15 cellular contexts compared by ENCODE assay signal in genomic region chr2:10424916-10425505, GRCh38. TPM values are rescaled to one million over a fixed set of nuclear protein-coding genes. Genes with fewer than 3 reads are reported as not detected.
DNase-seq lines count a peak whose midpoint lies in the region; ATAC-seq and TF ChIP-seq lines count a peak whose summit lies in the region.
"Had no signal": no experiment of that assay in that cellular context is flagged by ENCODE, and none has a peak within 500 bp of the region (broad histone marks: within the 10 kb centered on the region; RNA-seq: fewer than 3 reads in every experiment).

No MANE protein-coding gene starts in this region.

- H3K27me3 Mint-ChIP-seq in osteocyte (ENCODE audit: unreplicated experiment) = no peaks in the 10 kb centered on the region
- H3K27me3 Mint-ChIP-seq: B cell had no signal

- no peak overlapping the region for H3K4me3 Mint-ChIP-seq in osteocyte (ENCODE audit: unreplicated experiment)
- H3K4me3 Mint-ChIP-seq: B cell; CD8-positive, alpha-beta memory T cell had no signal

- peak overlapping the region; percentile 31; the same call in 1 of the 2 replicates for H3K9ac ChIP-seq in BLaER1

- POLR2A ChIA-PET in Panc1 (lab: Charles Lee) = no interaction called here

- 0 out of 2 replicates have a peak overlapping the region, but pooled peaks have one; percentile 24 for H3K4me3 ChIP-seq in BLaER1
- H3K4me3 ChIP-seq in Panc1 (ENCODE audit: low read depth in 2 of 2, low read length in 2 of 2) = no peak overlapping the region
- H3K4me3 ChIP-seq in transverse colon = no peak overlapping the region
- H3K4me3 ChIP-seq: HAP-1 had no signal

- H3K9me3 Mint-ChIP-seq in osteocyte (ENCODE audit: unreplicated experiment) = no peaks in the 10 kb centered on the region
- H3K9me3 Mint-ChIP-seq: CD8-positive, alpha-beta memory T cell had no signal

- H3K4me2 ChIP-seq in BLaER1 = peak overlapping the region; percentile 95

- in situ Hi-C loops in Panc1 (cut with HindIII; ENCODE audit: low pct_unique_long_range_greater_than_20kb, low sequenced_read_pairs) (loop anchor here (25.0 kb wide), 1 partner anchor 313 kb away; the partner anchor contains the start of gene RRM2), transverse colon (cut with MboI; ENCODE audit: low pct_ligation_motif_present in 1 of 4, low pct_unique_long_range_greater_than_20kb in 1 of 4, low sequenced_read_pairs in 3 of 4) (loop anchor here in 3 of 4 donors (10.0 to 25.0 kb wide), 4 partner anchors 138 to 588 kb away; partner anchors contain the start of gene TAF1B (in 1 of the 3))

- intact Hi-C loops in Panc1 (cut with micrococcal nuclease; ENCODE audit: unreplicated experiment) (no loop called here), transverse colon (cut with DNase I; ENCODE audit: low total_unique reads) (no loop called here)

- H3K4me1 Mint-ChIP-seq in osteocyte (ENCODE audit: unreplicated experiment) = peaks cover 18% of the 10 kb centered on the region
- H3K4me1 Mint-ChIP-seq: B cell; CD8-positive, alpha-beta memory T cell had no signal

- ATAC-seq in Panc1 = no peak; the same call in 1 of the 2 replicates
- ATAC-seq in left lobe of liver = peak; percentile 11
- ATAC-seq in GM19463 (IDR thresholded peaks at IDR 0.05; ENCODE audit: unreplicated experiment) = no peak
- no peak for ATAC-seq in HG02852 (IDR thresholded peaks at IDR 0.05; ENCODE audit: unreplicated experiment)

- BruUV-seq in Panc1 (replicated peaks; lab: Mats Ljungman, UMichigan) = no TSS peak

- DNase-seq in Panc1 (ENCODE audit: low read depth, low spot score) = no peak
- no peak for DNase-seq in left lobe of liver (ENCODE audit: low spot score)
- DNase-seq in osteocyte (ENCODE audit: extremely low spot score, unreplicated experiment) = no peak
- DNase-seq in transverse colon = no peak
- DNase-seq in ureter (ENCODE audit: low spot score) = no peak
- DNase-seq: ACHN; Caco-2; CD8-positive, alpha-beta memory T cell; DND-41; GDM1 had no signal

- 94% methylated on average over 8 of the region's 8 CpGs; no CpG with 5 or more reads in 1 of the 2 donors for WGBS in transverse colon (ENCODE audit: low coverage in 1 of 2), 2 donors

- peaks cover 41% of the 10 kb centered on the region for H4K20me1 ChIP-seq in BLaER1

- TF ChIP-seq EP300 in transverse colon (IDR thresholded peaks at IDR 0.05; ENCODE audit: low read depth) = no peak

- TF ChIP-seq POLR2A in transverse colon (IDR thresholded peaks at IDR 0.05) = no peak

- CTCF ChIA-PET in Panc1 (lab: Charles Lee) = no interaction called here

- 0 out of 2 replicates have a peak, but pooled peaks cover under 1% of the 10 kb centered on the region for H3K27me3 ChIP-seq in BLaER1
- H3K27me3 ChIP-seq in Panc1 (ENCODE audit: control insufficient read depth, insufficient read depth, low read length) = no peaks in the 10 kb centered on the region
- no peaks in the 10 kb centered on the region for H3K27me3 ChIP-seq in transverse colon

- H3K9me3 ChIP-seq in BLaER1 = no peaks in the 10 kb centered on the region
- no peaks in the 10 kb centered on the region for H3K9me3 ChIP-seq in Panc1 (ENCODE audit: control insufficient read depth, insufficient read depth, low read depth, low read length)
- no peaks in the 10 kb centered on the region for H3K9me3 ChIP-seq in transverse colon
- H3K9me3 ChIP-seq: Caco-2, HAP-1 had no signal

- peak overlapping the region; percentile 49; the same call in 1 of the 2 replicates for H3K27ac ChIP-seq in BLaER1
- peak overlapping the region; percentile 84 for H3K27ac ChIP-seq in Panc1 (ENCODE audit: low read length)
- no peak overlapping the region for H3K27ac ChIP-seq in transverse colon

- H3K4me1 ChIP-seq in BLaER1 = peaks cover 64% of the 10 kb centered on the region
- H3K4me1 ChIP-seq in Panc1 (ENCODE audit: control insufficient read depth, insufficient read depth, low read length) = peaks cover 58% of the 10 kb centered on the region
- H3K4me1 ChIP-seq in transverse colon = peaks cover 0 to 8% (median 5%) of the 10 kb centered on the region in 4 donors
- H3K4me1 ChIP-seq: Caco-2, HAP-1 had no signal

- H3K27ac Mint-ChIP-seq in osteocyte (ENCODE audit: unreplicated experiment) = peak overlapping the region; percentile 41
- H3K27ac Mint-ChIP-seq: CD8-positive, alpha-beta memory T cell had no signal

- H3K36me3 Mint-ChIP-seq in osteocyte (ENCODE audit: unreplicated experiment) = peaks cover 6% of the 10 kb centered on the region

- no peak for TF ChIP-seq CTCF in Panc1 (IDR thresholded peaks at IDR 0.05)
- no peak for TF ChIP-seq CTCF in osteocyte (IDR thresholded peaks at IDR 0.05)
- TF ChIP-seq CTCF in transverse colon (IDR thresholded peaks at IDR 0.05) = no peak

- H3K36me3 ChIP-seq in BLaER1 (peaks cover 35% of the 10 kb centered on the region), Panc1 (ENCODE audit: control insufficient read depth, insufficient read depth, low read length) (no peaks in the 10 kb centered on the region), transverse colon (peaks cover 0 to 9% (median 0%) of the 10 kb centered on the region in 4 donors)

RNA-seq across cellular contexts. Expression of gene ODC1, which starts 23.1 kb away (rescaled TPM):
- 159 TPM for total RNA-seq in Panc1 (2021; ENCODE audit: unreplicated experiment)
- 135 TPM for polyA plus RNA-seq in Panc1 (2012; ENCODE audit: insufficient read length)
- total RNA-seq in left lobe of liver = 16.2 TPM
- total RNA-seq in osteocyte = 41.7 and 44.8 TPM in 2 replicates
- total RNA-seq in transverse colon = 10 to 100 TPM; 36.2 to 75.2 (median 43.2) TPM
- total RNA-seq in ureter = 85.3 TPM

Comparison
In these comparisons a context has a peak if more than half of its experiments do, and no peak if none do; other contexts are left out.
1. H3K27ac ChIP-seq: peak in BLaER1 (single experiment) and Panc1 (single experiment); none in transverse colon (0 of 4).